Comparison of ENCODE assay signal across 26 cellular contexts in genomic region chr7:47047384-47047783, GRCh38.
A peak's percentile ranks its signal among the peaks of the same experiment; 100 is the strongest.
DNase-seq lines count a peak whose midpoint lies in the region; ATAC-seq and TF ChIP-seq lines count a peak whose summit lies in the region.
"Had no signal": no experiment of that assay in that cellular context is flagged by ENCODE, and none has a peak within 500 bp of the region (broad histone marks: within the 10 kb centered on the region; RNA-seq: fewer than 3 reads in every experiment).

No MANE protein-coding gene starts in this region.

- DNase-seq in GM04504 (ENCODE audit: low read depth) (peak; percentile 46), fibroblast of the aortic adventitia (ENCODE audit: low read depth) (peak; percentile 32), sciatic nerve (ENCODE audit: low spot score) (no peak), KG1 (lab: John Stamatoyannopoulos, UW) (no peak), NCI-H2107 (lab: John Stamatoyannopoulos, UW) (no peak)
- DNase-seq: activated CD8-positive, alpha-beta memory T cell treated with anti-CD3 and anti-CD28 coated beads for 24 hours; activated gamma-delta T cell; activated T-cell treated with anti-CD3 and anti-CD28 coated beads, Interleukin-2, amount 50 U/mL, for 1 hour; CD8-positive, alpha-beta memory T cell; DMS53; GDM1; GM23248; left colon; midbrain; MM.1S; natural killer cell; NCI-H1417; NCI-H2081 treated with DMSO at 0.1 percent for 48 hours; NCI-H510A; NK-92 treated with Interleukin-12 subunit alpha and Interleukin-12 subunit beta, amount 100 ng/mL, for 24 hours; stimulated activated CD4-positive, alpha-beta T cell treated with anti-CD3 and anti-CD28 coated beads, Interleukin-4, amount 100 ng/mL, for 1 hour; T-helper 1 cell had no signal

- TF ChIP-seq CTCF in VCaP (conservative IDR thresholded peaks at IDR 0.05) (no peak), fibroblast of the aortic adventitia (IDR thresholded peaks at IDR 0.05; ENCODE audit: insufficient read depth, low read length) (no peak)

- intact Hi-C loops in sciatic nerve (cut with DNase I): no loop called here

- peak overlapping the region; percentile 64; the same call in 1 of the 2 replicates for H3K27ac ChIP-seq in VCaP
- H3K27ac ChIP-seq: GM23248 had no signal

- no peak overlapping the region for H3K4me3 ChIP-seq in fibroblast of the aortic adventitia (ENCODE audit: low read depth, low read length)
- H3K4me3 ChIP-seq: GM23248, K562 had no signal

- peak; percentile 75 for ATAC-seq in sciatic nerve
- no peak for ATAC-seq in GM19324 (IDR thresholded peaks at IDR 0.05; ENCODE audit: low FRiP score, unreplicated experiment)
- ATAC-seq: K562; left colon; natural killer cell; stimulated activated memory B cell treated with anti-CD40 and anti-IgM and Interleukin-4, amounts not matched to agents 10 μg/mL and 1 μg/mL and 100 μg/mL, for 72 hours had no signal

Comparison
In these comparisons a context has a peak if more than half of its experiments do, and no peak if none do; other contexts are left out.
1. DNase-seq: peak in GM04504 (single experiment) and fibroblast of the aortic adventitia (single experiment); none in sciatic nerve (single experiment), KG1 (single experiment) and NCI-H2107 (single experiment).